ENCODE assay signal across 20 cellular contexts in genomic region chr2:51997571-51997970, GRCh38.
DNase-seq lines count a peak whose midpoint lies in the region; ATAC-seq and TF ChIP-seq lines count a peak whose summit lies in the region.
"Had no signal": no experiment of that assay in that cellular context is flagged by ENCODE, and none has a peak within 500 bp of the region (broad histone marks: within the 10 kb centered on the region; RNA-seq: fewer than 3 reads in every experiment).

No MANE protein-coding gene starts in this region.

- no peak overlapping the region for H3K4me2 ChIP-seq in Karpas-422 (ENCODE audit: low read depth, low read length, poor library complexity, severe bottlenecking)
- H3K4me2 ChIP-seq: BLaER1 had no signal

- no peaks in the 10 kb centered on the region for H4K20me1 ChIP-seq in Karpas-422 (ENCODE audit: insufficient read depth, low read depth, low read length)
- H4K20me1 ChIP-seq: BLaER1 had no signal

- H2AFZ ChIP-seq in Karpas-422 (ENCODE audit: low read length) = no peak overlapping the region

- 0 out of 2 replicates have a peak, but pooled peaks cover 4% of the 10 kb centered on the region for H3K9me2 ChIP-seq in Karpas-422 (replicated peaks; ENCODE audit: insufficient read depth, low read length)

- no peaks in the 10 kb centered on the region for H3K79me2 ChIP-seq in Karpas-422 (ENCODE audit: low read length)

- ATAC-seq in Panc1 = no peak
- ATAC-seq: activated CD8-positive, alpha-beta T cell treated with anti-CD3 and anti-CD28 coated beads, Interleukin-2, amount 10 ng/mL, durations not matched to agents 7 days and 5 days; activated T-cell treated with anti-CD3 and anti-CD28 coated beads, Interleukin-2, amount 50 U/mL, for 72 hours had no signal

- H3K27ac ChIP-seq in C4-2B (no peak overlapping the region), Panc1 (ENCODE audit: low read length) (no peak overlapping the region), uterus (no peak overlapping the region), Karpas-422 (ENCODE audit: low read length) (no peak overlapping the region)
- H3K27ac ChIP-seq: BLaER1, transverse colon had no signal

- no peak for TF ChIP-seq POLR2A in uterus (IDR thresholded peaks at IDR 0.05)

- TF ChIP-seq CTCF in C4-2B (conservative IDR thresholded peaks at IDR 0.05) (peak; percentile 32), Panc1 (IDR thresholded peaks at IDR 0.05) (peak; percentile 16; the same call in 1 of the 2 replicates), fibroblast of mammary gland (conservative IDR thresholded peaks at IDR 0.05; ENCODE audit: control insufficient read depth, insufficient read depth, low read depth, low read length) (peak; percentile 1), uterus (IDR thresholded peaks at IDR 0.05) (no peak)

- in situ Hi-C loops in Panc1 (cut with HindIII; ENCODE audit: low pct_unique_long_range_greater_than_20kb, low sequenced_read_pairs) = no loop called here

- CTCF ChIA-PET in Panc1 (lab: Charles Lee) = no interaction called here

- BruUV-seq in Panc1 (replicated peaks; lab: Mats Ljungman, UMichigan) = no TSS peak

- peak; percentile 46 for TF ChIP-seq RAD21 in Ishikawa (IDR thresholded peaks at IDR 0.05; ENCODE audit: low read depth)

- DNase-seq in Panc1 (ENCODE audit: low read depth, low spot score) (peak; percentile 1), fibroblast of mammary gland (ENCODE audit: low read depth) (peak; percentile 22), uterus (no peak), Karpas-422 (no peak), D341Med (ENCODE audit: low spot score) (no peak)
- DNase-seq: activated CD4-positive, CD25-positive, alpha-beta regulatory T cell; activated CD8-positive, alpha-beta T cell treated with anti-CD3 and anti-CD28 coated beads, Interleukin-2, amount 10 ng/mL, durations not matched to agents 7 days and 5 days; activated naive CD8-positive, alpha-beta T cell treated with anti-CD3 and anti-CD28 coated beads for 36 hours; activated T-cell treated with anti-CD3 and anti-CD28 coated beads, Interleukin-2, amount 50 U/mL, for 72 hours; GF-D8; GOT3; MG63; midbrain; NCI-H146; posterior cingulate gyrus; T-helper 2 cell; transverse colon had no signal

- TF ChIP-seq EP300 in Ishikawa (IDR thresholded peaks at IDR 0.05; ENCODE audit: borderline replicate concordance) = no peak

- H3K4me1 ChIP-seq in Panc1 (ENCODE audit: control insufficient read depth, insufficient read depth, low read length) (no peaks in the 10 kb centered on the region), uterus (no peaks in the 10 kb centered on the region), Karpas-422 (ENCODE audit: low read length) (no peaks in the 10 kb centered on the region)
- H3K4me1 ChIP-seq: transverse colon had no signal

- H3K4me3 ChIP-seq in Panc1 (ENCODE audit: low read depth in 2 of 2, low read length in 2 of 2) = no peak overlapping the region
- no peak overlapping the region for H3K4me3 ChIP-seq in fibroblast of mammary gland (ENCODE audit: control insufficient read depth, low read depth, low read length)
- H3K4me3 ChIP-seq in uterus = no peak overlapping the region
- no peak overlapping the region for H3K4me3 ChIP-seq in Karpas-422 (ENCODE audit: low read length)
- H3K4me3 ChIP-seq: BLaER1, MG63, transverse colon had no signal

- intact Hi-C loops in Panc1 (cut with micrococcal nuclease; ENCODE audit: unreplicated experiment) (no loop called here), uterus (cut with DNase I; ENCODE audit: low total_unique reads) (no loop called here)

- no peaks in the 10 kb centered on the region for H3K27me3 ChIP-seq in Panc1 (ENCODE audit: control insufficient read depth, insufficient read depth, low read length)
- H3K27me3 ChIP-seq in uterus = no peaks in the 10 kb centered on the region
- H3K27me3 ChIP-seq in Karpas-422 (ENCODE audit: low read length) = no peaks in the 10 kb centered on the region
- H3K27me3 ChIP-seq: BLaER1, MG63, transverse colon had no signal

- no peak overlapping the region for H3K9ac ChIP-seq in Karpas-422 (ENCODE audit: low read length)
- H3K9ac ChIP-seq: BLaER1 had no signal

- POLR2A ChIA-PET in Panc1 (lab: Charles Lee) = no interaction called here

- H3K9me3 ChIP-seq in Panc1 (ENCODE audit: control insufficient read depth, insufficient read depth, low read depth, low read length) = no peaks in the 10 kb centered on the region
- H3K9me3 ChIP-seq in uterus = no peaks in the 10 kb centered on the region
- H3K9me3 ChIP-seq in Karpas-422 (ENCODE audit: low read length) = no peaks in the 10 kb centered on the region; the same call in 1 of the 2 replicates
- H3K9me3 ChIP-seq: BLaER1, transverse colon had no signal

- H3K36me3 ChIP-seq in Panc1 (ENCODE audit: control insufficient read depth, insufficient read depth, low read length) = no peaks in the 10 kb centered on the region
- H3K36me3 ChIP-seq in uterus = no peaks in the 10 kb centered on the region
- H3K36me3 ChIP-seq in Karpas-422 (ENCODE audit: insufficient read depth, low read length) = no peaks in the 10 kb centered on the region
- H3K36me3 ChIP-seq: BLaER1, MG63, transverse colon had no signal

TF ChIP-seq in Ishikawa, 13 proteins besides CTCF, POLR2A, EP300 and RAD21:
- no peak for TF ChIP-seq EGR1 (IDR thresholded peaks at IDR 0.05)
- no peak for TF ChIP-seq CEBPB (IDR thresholded peaks at IDR 0.05)
- no peak for TF ChIP-seq YY1 (IDR thresholded peaks at IDR 0.05; ENCODE audit: low read depth)
- no peak for TF ChIP-seq TCF12 (IDR thresholded peaks at IDR 0.05; ENCODE audit: low read depth)
- no peak for TF ChIP-seq USF1 (IDR thresholded peaks at IDR 0.05)

Comparison
In these comparisons a context has a peak if more than half of its experiments do, and no peak if none do; other contexts are left out.
1. CTCF ChIP-seq: peak in C4-2B (single experiment), Panc1 (single experiment) and fibroblast of mammary gland (single experiment); none in uterus (0 of 4).
2. DNase-seq: peak in Panc1 (single experiment) and fibroblast of mammary gland (single experiment); none in uterus (0 of 2), Karpas-422 (single experiment) and D341Med (single experiment).